In the genomic region with DNA sequence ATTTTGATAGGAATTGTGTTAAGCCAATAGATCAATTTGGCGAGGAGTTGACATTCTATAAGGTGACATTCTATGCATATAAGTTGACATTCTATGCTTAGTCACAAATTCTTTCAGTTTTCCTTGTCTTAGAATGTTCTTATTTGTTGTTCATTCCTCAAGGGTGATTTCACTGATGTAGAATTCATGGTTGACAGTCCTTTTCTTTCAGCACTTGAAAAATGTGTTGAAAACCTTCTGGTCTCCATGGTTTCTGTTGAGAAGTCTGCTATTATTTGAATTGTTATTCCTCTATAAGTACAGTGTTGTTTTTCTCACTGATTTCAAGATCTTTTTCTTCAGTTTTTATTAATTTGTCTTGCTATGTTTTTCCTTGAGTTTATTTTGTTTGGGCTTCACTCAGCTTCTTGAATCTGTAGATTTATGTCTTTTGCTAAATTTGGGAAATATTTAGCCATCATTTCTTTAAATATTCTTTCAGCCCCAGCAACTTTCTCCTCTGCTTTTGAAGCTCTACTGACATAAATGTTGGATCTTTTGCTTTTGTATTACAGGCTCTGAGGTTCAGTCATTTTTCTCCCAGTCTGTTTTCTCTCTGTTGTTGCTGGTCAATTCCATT, we compare ENCODE assay signal across 23 cellular contexts.
DNase-seq lines count a peak whose midpoint lies in the region; ATAC-seq and TF ChIP-seq lines count a peak whose summit lies in the region.
"Had no signal": no experiment of that assay in that cellular context is flagged by ENCODE, and none has a peak within 500 bp of the region (broad histone marks: within the 10 kb centered on the region; RNA-seq: fewer than 3 reads in every experiment).

No MANE protein-coding gene starts in this region.

- no peaks in the 10 kb centered on the region for H3K9me1 ChIP-seq in IMR-90 (ENCODE audit: insufficient read depth, low read length)

- no peak overlapping the region for H2AK9ac ChIP-seq in IMR-90 (replicated peaks; ENCODE audit: low read depth, low read length, poor library complexity)

- ATAC-seq in IMR-90 (ENCODE audit: low read depth) (peak; percentile 79), HG02798 (IDR thresholded peaks at IDR 0.05; ENCODE audit: poor library complexity, unreplicated experiment) (no peak)
- no peak for ATAC-seq in natural killer cell treated with Interleukin-12 subunit alpha and Interleukin-12 subunit beta and Interleukin-15 and Interleukin-18, amount 100 ng/mL, for 72 hours
- ATAC-seq: activated T-cell treated with anti-CD3 and anti-CD28 coated beads, Interleukin-2, amount 50 U/mL, for 4 hours; effector memory CD8-positive, alpha-beta T cell; SK-N-SH treated with all-trans-retinoic acid at 6 μM for 48 hours; stimulated activated memory B cell treated with anti-CD40 and anti-IgM and Interleukin-4, amounts not matched to agents 10 μg/mL and 1 μg/mL and 100 μg/mL, for 72 hours had no signal

- no peak overlapping the region; the same call in 1 of the 2 replicates for H3K18ac ChIP-seq in IMR-90 (ENCODE audit: low read depth, low read length)

- no peak overlapping the region for H3K4ac ChIP-seq in IMR-90 (ENCODE audit: low read depth, low read length)

- no peak for TF ChIP-seq CTCF in IMR-90 (conservative IDR thresholded peaks at IDR 0.05; ENCODE audit: low read depth, low read length)
- no peak for TF ChIP-seq CTCF in chondrocyte (IDR thresholded peaks at IDR 0.05)
- no peak for TF ChIP-seq CTCF in fibroblast of villous mesenchyme (IDR thresholded peaks at IDR 0.05; ENCODE audit: insufficient read depth, low read depth, low read length)

- H3K4me1 ChIP-seq in IMR-90 (ENCODE audit: control insufficient read depth, insufficient read depth, low read length) = no peaks in the 10 kb centered on the region; the same call in 1 of the 2 replicates
- H3K4me1 ChIP-seq in effector memory CD4-positive, alpha-beta T cell (ENCODE audit: control insufficient read depth, insufficient read depth, low read length, poor library complexity, severe bottlenecking) = no peaks in the 10 kb centered on the region
- H3K4me1 ChIP-seq: BLaER1 treated with 17β-estradiol and CSF1 and Interleukin-3, amounts not matched to agents 10 nM and 100 nM; esophagus squamous epithelium; uterus had no signal

- H2BK5ac ChIP-seq in IMR-90 (ENCODE audit: low read depth, low read length, poor library complexity, severe bottlenecking) = no peak overlapping the region

- no peak overlapping the region for H3K4me3 ChIP-seq in IMR-90 (ENCODE audit: insufficient read depth, low read depth, low read length)
- no peak overlapping the region for H3K4me3 ChIP-seq in fibroblast of villous mesenchyme (ENCODE audit: low read depth, low read length)
- no peak overlapping the region for H3K4me3 ChIP-seq in effector memory CD4-positive, alpha-beta T cell (ENCODE audit: insufficient read depth, low read depth, low read length, poor library complexity, severe bottlenecking)
- H3K4me3 ChIP-seq: BLaER1 treated with 17β-estradiol and CSF1 and Interleukin-3, amounts not matched to agents 10 nM and 100 nM; esophagus squamous epithelium; GM23248; uterus had no signal

- no peak overlapping the region for H4K8ac ChIP-seq in IMR-90 (ENCODE audit: low read depth in 2 of 2, low read length in 2 of 2)

- no peak overlapping the region for H3K9ac ChIP-seq in IMR-90 (ENCODE audit: low read depth, low read length)
- H3K9ac ChIP-seq: BLaER1 treated with 17β-estradiol and CSF1 and Interleukin-3, amounts not matched to agents 10 nM and 100 nM; GM23248 had no signal

- CTCF ChIA-PET in IMR-90 (lab: Yijun Ruan, JAX) = no interaction called here

- in situ Hi-C loops in IMR-90 (cut with MboI; ENCODE audit: low sequenced_read_pairs) = no loop called here

- no peaks in the 10 kb centered on the region for H4K20me1 ChIP-seq in IMR-90 (ENCODE audit: insufficient read depth, low read length)
- H4K20me1 ChIP-seq: BLaER1 treated with 17β-estradiol and CSF1 and Interleukin-3, amounts not matched to agents 10 nM and 100 nM had no signal

- intact Hi-C loops in IMR-90 (cut with micrococcal nuclease) = no loop called here

- H3K4me3 Mint-ChIP-seq in chondrocyte (ENCODE audit: unreplicated experiment) = peak overlapping the region; percentile 24
- no peak overlapping the region for H3K4me3 Mint-ChIP-seq in natural killer cell treated with Interleukin-12 subunit alpha and Interleukin-12 subunit beta and Interleukin-15 and Interleukin-18, amount 100 ng/mL, for 72 hours
- H3K4me3 Mint-ChIP-seq: activated T-cell treated with anti-CD3 and anti-CD28 coated beads, Interleukin-2, amount 50 U/mL, for 4 hours; effector memory CD8-positive, alpha-beta T cell; stimulated activated memory B cell treated with anti-CD40 and anti-IgM and Interleukin-4, amounts not matched to agents 10 μg/mL and 1 μg/mL and 100 μg/mL, for 72 hours had no signal

- no peak overlapping the region for H3K27ac ChIP-seq in IMR-90 (ENCODE audit: insufficient read depth, low read length)
- H3K27ac ChIP-seq in effector memory CD4-positive, alpha-beta T cell (ENCODE audit: insufficient read depth, low read length, poor library complexity, severe bottlenecking) = no peak overlapping the region
- H3K27ac ChIP-seq: BLaER1 treated with 17β-estradiol and CSF1 and Interleukin-3, amounts not matched to agents 10 nM and 100 nM; esophagus squamous epithelium; GM23248; uterus had no signal

- no peak overlapping the region for H3K14ac ChIP-seq in IMR-90 (replicated peaks; ENCODE audit: low read depth, low read length)

- dilution Hi-C loops in IMR-90 (cut with HindIII; ENCODE audit: low sequenced_read_pairs, unreplicated experiment) = no loop called here

- H3K36me3 Mint-ChIP-seq in chondrocyte (ENCODE audit: low read depth) = peaks cover 2% of the 10 kb centered on the region
- no peaks in the 10 kb centered on the region for H3K36me3 Mint-ChIP-seq in natural killer cell treated with Interleukin-12 subunit alpha and Interleukin-12 subunit beta and Interleukin-15 and Interleukin-18, amount 100 ng/mL, for 72 hours
- H3K36me3 Mint-ChIP-seq: stimulated activated memory B cell treated with anti-CD40 and anti-IgM and Interleukin-4, amounts not matched to agents 10 μg/mL and 1 μg/mL and 100 μg/mL, for 72 hours had no signal

- no peaks in the 10 kb centered on the region for H3K36me3 ChIP-seq in IMR-90 (ENCODE audit: control insufficient read depth, insufficient read depth, low read length)
- no peaks in the 10 kb centered on the region for H3K36me3 ChIP-seq in effector memory CD4-positive, alpha-beta T cell (ENCODE audit: control insufficient read depth, insufficient read depth, low read length)
- H3K36me3 ChIP-seq: BLaER1 treated with 17β-estradiol and CSF1 and Interleukin-3, amounts not matched to agents 10 nM and 100 nM; esophagus squamous epithelium; uterus had no signal

- H3K27ac Mint-ChIP-seq in chondrocyte (ENCODE audit: unreplicated experiment) = peak overlapping the region; percentile 90
- no peak overlapping the region for H3K27ac Mint-ChIP-seq in natural killer cell treated with Interleukin-12 subunit alpha and Interleukin-12 subunit beta and Interleukin-15 and Interleukin-18, amount 100 ng/mL, for 72 hours
- H3K27ac Mint-ChIP-seq: effector memory CD8-positive, alpha-beta T cell; stimulated activated memory B cell treated with anti-CD40 and anti-IgM and Interleukin-4, amounts not matched to agents 10 μg/mL and 1 μg/mL and 100 μg/mL, for 72 hours had no signal

- H3K23ac ChIP-seq in IMR-90 (ENCODE audit: low read depth, low read length) = no peak overlapping the region

- no peaks in the 10 kb centered on the region for H3K27me3 Mint-ChIP-seq in chondrocyte (ENCODE audit: low read depth)
- H3K27me3 Mint-ChIP-seq in natural killer cell treated with Interleukin-12 subunit alpha and Interleukin-12 subunit beta and Interleukin-15 and Interleukin-18, amount 100 ng/mL, for 72 hours = peaks cover 35 to 52% of the 10 kb centered on the region in 2 donors

- H3K9me3 ChIP-seq in IMR-90 (ENCODE audit: control insufficient read depth, insufficient read depth, low read length) = no peaks in the 10 kb centered on the region
- no peaks in the 10 kb centered on the region for H3K9me3 ChIP-seq in effector memory CD4-positive, alpha-beta T cell (ENCODE audit: control insufficient read depth, low read length)
- H3K9me3 ChIP-seq: BLaER1 treated with 17β-estradiol and CSF1 and Interleukin-3, amounts not matched to agents 10 nM and 100 nM; esophagus squamous epithelium had no signal

- no TSS peak for BruUV-seq in IMR-90 (replicated peaks; lab: Mats Ljungman, UMichigan)

- no peak overlapping the region for H4K5ac ChIP-seq in IMR-90 (ENCODE audit: low read depth, low read length)

- TF ChIP-seq RAD21 in IMR-90 (IDR thresholded peaks at IDR 0.05; ENCODE audit: low read length) = no peak

- no peak overlapping the region for H2AK5ac ChIP-seq in IMR-90 (ENCODE audit: low read depth, low read length)

- no peak overlapping the region for H2AFZ ChIP-seq in IMR-90 (replicated peaks; ENCODE audit: low read length, poor library complexity)
- H2AFZ ChIP-seq: GM23248 had no signal

- H3K4me2 ChIP-seq in IMR-90 (ENCODE audit: low read depth, low read length) = no peak overlapping the region
- H3K4me2 ChIP-seq: BLaER1 treated with 17β-estradiol and CSF1 and Interleukin-3, amounts not matched to agents 10 nM and 100 nM had no signal

- H2BK15ac ChIP-seq in IMR-90 (ENCODE audit: low read depth, low read length) = no peak overlapping the region

- no CpG with 5 or more reads among the region's 1 CpG for WGBS in IMR-90 (ENCODE audit: extremely low coverage in 2 of 2, insufficient read length in 1 of 2), 2 experiments

- H4K91ac ChIP-seq in IMR-90 (ENCODE audit: insufficient read depth, low read depth, low read length) = no peak overlapping the region

- H2BK120ac ChIP-seq in IMR-90 (ENCODE audit: low read depth, low read length) = no peak overlapping the region

- POLR2A ChIA-PET in IMR-90 (lab: Charles Lee; ENCODE audit: unreplicated experiment) = no interaction called here

- DNase-seq in IMR-90 = peak; percentile 54
- no peak for DNase-seq in chondrocyte (ENCODE audit: low spot score)
- DNase-seq in fibroblast of villous mesenchyme (ENCODE audit: low read depth) = peak; percentile 56
- DNase-seq in renal cortical epithelial cell (ENCODE audit: low read depth) = peak; percentile 44
- no peak for DNase-seq in natural killer cell treated with Interleukin-12 subunit alpha and Interleukin-12 subunit beta and Interleukin-15 and Interleukin-18, amount 100 ng/mL, for 72 hours (ENCODE audit: low spot score)
- DNase-seq in effector memory CD4-positive, alpha-beta T cell = no peak
- DNase-seq in activated CD8-positive, alpha-beta memory T cell treated with anti-CD3 and anti-CD28 coated beads, Interleukin-2, amount 50 U/mL, for 48 hours = no peak
- DNase-seq: activated CD4-positive, alpha-beta T cell treated with anti-CD3 and anti-CD28 coated beads for 4 hours; activated naive CD4-positive, alpha-beta T cell; activated T-cell treated with anti-CD3 and anti-CD28 coated beads, Interleukin-2, amount 50 U/mL, for 4 hours; COR-L47; effector memory CD8-positive, alpha-beta T cell; esophagus squamous epithelium; GM23248; NCI-H1048; NCI-H187 treated with DMSO at 0.1 percent for 48 hours; NCI-H2227 treated with DMSO at 0.1 percent for 48 hours; NCI-H774; uterus had no signal

- H3K27me3 ChIP-seq in IMR-90 (ENCODE audit: control insufficient read depth, insufficient read depth, low read length) = no peaks in the 10 kb centered on the region
- H3K27me3 ChIP-seq in effector memory CD4-positive, alpha-beta T cell (replicated peaks; ENCODE audit: control insufficient read depth, insufficient read depth, low read length, poor library complexity, severe bottlenecking) = no peaks in the 10 kb centered on the region
- H3K27me3 ChIP-seq: BLaER1 treated with 17β-estradiol and CSF1 and Interleukin-3, amounts not matched to agents 10 nM and 100 nM; esophagus squamous epithelium; uterus had no signal

- no peak overlapping the region for H3K56ac ChIP-seq in IMR-90 (ENCODE audit: extremely low read depth, insufficient read depth, low read length)

- H3K9me3 Mint-ChIP-seq in chondrocyte (ENCODE audit: low read depth) = peaks cover 14% of the 10 kb centered on the region
- H3K9me3 Mint-ChIP-seq in natural killer cell treated with Interleukin-12 subunit alpha and Interleukin-12 subunit beta and Interleukin-15 and Interleukin-18, amount 100 ng/mL, for 72 hours = no peaks in the 10 kb centered on the region
- H3K9me3 Mint-ChIP-seq: effector memory CD8-positive, alpha-beta T cell; stimulated activated memory B cell treated with anti-CD40 and anti-IgM and Interleukin-4, amounts not matched to agents 10 μg/mL and 1 μg/mL and 100 μg/mL, for 72 hours had no signal

- no peak overlapping the region for H2BK20ac ChIP-seq in IMR-90 (ENCODE audit: low read depth, low read length)

- peaks cover 37% of the 10 kb centered on the region for H3K4me1 Mint-ChIP-seq in chondrocyte (ENCODE audit: low read depth)
- no peaks in the 10 kb centered on the region for H3K4me1 Mint-ChIP-seq in natural killer cell treated with Interleukin-12 subunit alpha and Interleukin-12 subunit beta and Interleukin-15 and Interleukin-18, amount 100 ng/mL, for 72 hours (ENCODE audit: low read depth in 2 of 2)
- H3K4me1 Mint-ChIP-seq: stimulated activated memory B cell treated with anti-CD40 and anti-IgM and Interleukin-4, amounts not matched to agents 10 μg/mL and 1 μg/mL and 100 μg/mL, for 72 hours had no signal

- H3K79me1 ChIP-seq in IMR-90 (ENCODE audit: low read depth in 1 of 2, low read length in 2 of 2) = no peaks in the 10 kb centered on the region; a peak in 1 of 4 replicates

- no peak for TF ChIP-seq POLR2A in IMR-90 (IDR thresholded peaks at IDR 0.05; ENCODE audit: low read depth, low read length)

Comparison
In these comparisons a context has a peak if more than half of its experiments do, and no peak if none do; other contexts are left out.
1. DNase-seq: peak in IMR-90 (single experiment), fibroblast of villous mesenchyme (single experiment) and renal cortical epithelial cell (single experiment); none in chondrocyte (single experiment), natural killer cell treated with Interleukin-12 subunit alpha and Interleukin-12 subunit beta and Interleukin-15 and Interleukin-18, amount 100 ng/mL, for 72 hours (single experiment), effector memory CD4-positive, alpha-beta T cell (0 of 3) and activated CD8-positive, alpha-beta memory T cell treated with anti-CD3 and anti-CD28 coated beads, Interleukin-2, amount 50 U/mL, for 48 hours (single experiment).